In genomic region chr17:16439867-16440351, GRCh38 we compare ENCODE assay signal across 1 cellular context.
TF ChIP-seq lines count a peak whose summit lies in the region.

No MANE protein-coding gene starts in this region.

TF ChIP-seq in GM12878, 131 proteins besides CTCF, POLR2A, EP300 and RAD21 (continued from another document):
- TF ChIP-seq NR2C2 (IDR thresholded peaks at IDR 0.05; ENCODE audit: borderline replicate concordance, control insufficient read depth, insufficient read length, low read depth) (no peak), GATAD2B (conservative IDR thresholded peaks at IDR 0.05; ENCODE audit: low read depth) (no peak), KAT2A (conservative IDR thresholded peaks at IDR 0.05; ENCODE audit: control insufficient read depth, low read depth, low read length) (no peak), KLF5 (IDR thresholded peaks at IDR 0.05; ENCODE audit: partially characterized antibody) (no peak), SP1 (IDR thresholded peaks at IDR 0.05; ENCODE audit: low read depth, low read length) (no peak), HSF1 (IDR thresholded peaks at IDR 0.05; ENCODE audit: low read depth, low read length) (no peak), MAX (IDR thresholded peaks at IDR 0.05; ENCODE audit: low read depth, low read length) (no peak)
